In the genomic region with DNA sequence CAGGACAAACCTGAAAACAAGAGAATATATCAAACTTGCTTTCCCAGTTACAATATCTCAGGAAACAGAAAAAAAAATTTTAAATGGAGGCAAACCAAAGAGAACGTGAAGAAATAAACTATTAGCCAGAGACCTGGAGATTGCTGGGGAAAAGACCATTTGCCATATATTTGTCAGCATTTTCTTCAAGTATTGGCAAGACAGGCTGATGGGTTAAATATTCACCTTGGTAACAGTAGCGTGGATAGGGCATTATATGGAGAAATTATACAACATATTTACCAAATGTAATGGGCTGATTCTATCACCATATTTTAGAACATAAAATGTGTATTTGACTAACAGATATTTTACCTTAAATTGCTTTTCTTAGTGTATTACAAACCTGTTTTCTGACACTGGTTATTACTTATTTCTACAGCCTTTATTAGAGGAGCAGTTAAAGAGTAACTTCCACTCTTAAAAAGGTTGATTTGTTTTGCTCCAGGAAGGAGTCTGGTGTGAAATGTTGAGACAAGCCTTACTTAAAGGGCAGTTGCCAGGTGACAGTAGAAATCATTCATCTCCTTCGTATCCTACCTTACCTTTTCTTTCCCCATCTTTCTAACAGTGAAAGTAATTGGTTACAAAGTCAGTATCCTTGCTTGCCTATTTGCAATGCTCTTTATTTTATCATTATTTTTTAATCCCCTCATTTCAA, we compare ENCODE assay signal across 15 cellular contexts.
DNase-seq lines count a peak whose midpoint lies in the region; TF ChIP-seq lines count a peak whose summit lies in the region.
"Had no signal": no experiment of that assay in that cellular context is flagged by ENCODE, and none has a peak within 500 bp of the region (broad histone marks: within the 10 kb centered on the region; RNA-seq: fewer than 3 reads in every experiment).

No MANE protein-coding gene starts in this region.

- no peaks in the 10 kb centered on the region for H3K79me2 ChIP-seq in osteoblast (ENCODE audit: insufficient read depth, low read length)

- in situ Hi-C loops in Caki2 (cut with HindIII; ENCODE audit: low pct_unique_long_range_greater_than_20kb, low sequenced_read_pairs) = no loop called here

- peak; percentile 30 for DNase-seq in Caki2 (ENCODE audit: low read depth)
- DNase-seq in NCI-H1417 treated with DMSO at 0.1 percent for 48 hours (lab: John Stamatoyannopoulos, UW) = peak; percentile 62
- DNase-seq in osteoblast (ENCODE audit: insufficient read length, low spot score, missing footprints) = peak; percentile 29
- no peak for DNase-seq in MV-4-11 (lab: John Stamatoyannopoulos, UW)
- no peak for DNase-seq in CD1c-positive myeloid dendritic cell (ENCODE audit: extremely low spot score)
- no peak for DNase-seq in Kasumi-1 (lab: John Stamatoyannopoulos, UW)
- DNase-seq: CD8-positive, alpha-beta memory T cell; DND-41; NCI-H2227 treated with DMSO at 0.1 percent for 48 hours; NCI-H524; NK-92 treated with Interleukin-12 subunit alpha and Interleukin-12 subunit beta, amount 100 ng/mL, for 24 hours; SIG-M5; T-cell had no signal

- no peak overlapping the region for H2AFZ ChIP-seq in osteoblast (ENCODE audit: low read length)

- no peaks in the 10 kb centered on the region for H4K20me1 ChIP-seq in osteoblast (ENCODE audit: insufficient read depth, low read length)
- H4K20me1 ChIP-seq: BLaER1 treated with 17β-estradiol and CSF1 and Interleukin-3, amounts not matched to agents 10 nM and 100 nM had no signal

- no peaks in the 10 kb centered on the region for H3K36me3 ChIP-seq in endocrine pancreas (ENCODE audit: control insufficient read depth, insufficient read depth, low read length)
- no peaks in the 10 kb centered on the region for H3K36me3 ChIP-seq in osteoblast (ENCODE audit: insufficient read depth, low read length)
- H3K36me3 ChIP-seq: BLaER1 treated with 17β-estradiol and CSF1 and Interleukin-3, amounts not matched to agents 10 nM and 100 nM had no signal

- H3K9me3 ChIP-seq in endocrine pancreas (ENCODE audit: control insufficient read depth, low read length) = no peaks in the 10 kb centered on the region
- no peaks in the 10 kb centered on the region for H3K9me3 ChIP-seq in osteoblast (ENCODE audit: low read depth, low read length)
- H3K9me3 ChIP-seq: BLaER1 treated with 17β-estradiol and CSF1 and Interleukin-3, amounts not matched to agents 10 nM and 100 nM had no signal

- no peak overlapping the region for H3K4me2 ChIP-seq in osteoblast (ENCODE audit: insufficient read depth, low read length)
- H3K4me2 ChIP-seq: BLaER1 treated with 17β-estradiol and CSF1 and Interleukin-3, amounts not matched to agents 10 nM and 100 nM had no signal

- no peak overlapping the region for H3K9ac ChIP-seq in endocrine pancreas (ENCODE audit: control insufficient read depth, insufficient read depth, low read length)
- H3K9ac ChIP-seq: BLaER1 treated with 17β-estradiol and CSF1 and Interleukin-3, amounts not matched to agents 10 nM and 100 nM had no signal

- no peak overlapping the region for H3K27ac ChIP-seq in osteoblast (ENCODE audit: low read depth, low read length)
- H3K27ac ChIP-seq: BLaER1 treated with 17β-estradiol and CSF1 and Interleukin-3, amounts not matched to agents 10 nM and 100 nM had no signal

- peak overlapping the region; percentile 57 for H3K4me3 ChIP-seq in endocrine pancreas (ENCODE audit: control insufficient read depth, insufficient read depth, low read length)
- H3K4me3 ChIP-seq in osteoblast (ENCODE audit: insufficient read depth, low read length) = no peak overlapping the region
- H3K4me3 ChIP-seq: BLaER1 treated with 17β-estradiol and CSF1 and Interleukin-3, amounts not matched to agents 10 nM and 100 nM had no signal

- H3K4me1 ChIP-seq in endocrine pancreas (ENCODE audit: control insufficient read depth, insufficient read depth, low read length) (peaks cover 8% of the 10 kb centered on the region), osteoblast (ENCODE audit: insufficient read depth, low read length) (no peaks in the 10 kb centered on the region)
- H3K4me1 ChIP-seq: BLaER1 treated with 17β-estradiol and CSF1 and Interleukin-3, amounts not matched to agents 10 nM and 100 nM had no signal

- H3K27me3 ChIP-seq in endocrine pancreas (ENCODE audit: control insufficient read depth, insufficient read depth, low read length) = no peaks in the 10 kb centered on the region
- H3K27me3 ChIP-seq in osteoblast (ENCODE audit: insufficient read depth, low read length) = no peaks in the 10 kb centered on the region
- H3K27me3 ChIP-seq: BLaER1 treated with 17β-estradiol and CSF1 and Interleukin-3, amounts not matched to agents 10 nM and 100 nM had no signal

- no peak for TF ChIP-seq CTCF in osteoblast (IDR thresholded peaks at IDR 0.05; ENCODE audit: extremely low read depth, low read depth, low read length)

Comparison
In these comparisons a context has a peak if more than half of its experiments do, and no peak if none do; other contexts are left out.
1. DNase-seq: peak in Caki2 (single experiment), NCI-H1417 treated with DMSO at 0.1 percent for 48 hours (single experiment) and osteoblast (single experiment); none in MV-4-11 (single experiment), CD1c-positive myeloid dendritic cell (single experiment) and Kasumi-1 (0 of 2).